Comparison of ENCODE assay signal across 1 cellular context in the genomic region with DNA sequence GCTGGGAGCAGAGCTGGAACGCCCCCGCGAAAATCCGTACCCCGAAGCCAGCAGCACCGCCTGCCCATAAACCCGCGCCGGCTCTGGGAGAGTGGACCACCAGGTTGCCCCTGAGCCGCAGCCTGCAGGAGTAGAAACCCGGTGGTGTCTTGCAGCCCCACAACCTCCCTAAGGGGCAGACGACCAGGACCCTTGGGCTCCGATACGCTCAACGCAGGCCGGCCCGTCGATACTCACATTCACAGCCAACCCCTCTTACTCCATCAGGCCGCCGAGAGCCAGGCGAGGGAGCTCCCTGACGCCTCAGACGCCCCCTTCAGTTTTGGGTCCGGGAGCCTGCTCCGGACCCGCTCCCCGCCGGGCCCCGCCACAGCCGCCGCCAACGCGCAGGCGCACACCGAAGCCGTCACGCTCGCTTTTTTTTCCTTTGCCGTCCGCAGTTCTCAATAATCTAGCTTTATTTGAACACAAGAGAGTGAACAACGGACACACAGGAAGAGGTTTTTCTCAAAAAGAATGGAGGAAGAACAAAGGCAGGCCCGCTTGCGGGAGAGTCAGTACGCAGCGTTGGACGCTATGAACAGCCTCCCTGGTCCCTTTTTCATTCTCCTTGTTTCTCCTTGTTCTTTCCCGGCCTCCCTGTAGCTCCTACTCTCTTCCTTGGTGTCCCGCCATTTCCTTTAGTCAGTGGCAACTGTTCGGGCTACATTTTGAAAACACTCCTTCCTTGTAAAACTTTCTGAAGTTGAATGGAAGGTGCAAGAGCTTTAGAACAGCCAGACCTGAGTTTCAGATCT.
TF ChIP-seq lines count a peak whose summit lies in the region.

Gene ZNF106, minus strand, starts transcription at position 399 of the 797 bp plus-strand sequence. CDS start 18,852 bp downstream, outside the sequence.

TF ChIP-seq in IMR-90, 13 proteins besides CTCF, POLR2A, EP300 and RAD21 (continued from another document):
- peak; percentile 78; the same call in 1 of the 2 replicates for TF ChIP-seq MAZ (IDR thresholded peaks at IDR 0.05; ENCODE audit: borderline replicate concordance, low read depth, low read length)
- TF ChIP-seq CHD1 (IDR thresholded peaks at IDR 0.05; ENCODE audit: low read depth, low read length): no peak; the same call in 1 of the 2 replicates
- TF ChIP-seq FOS (IDR thresholded peaks at IDR 0.05; ENCODE audit: low read depth, low read length): peak; percentile 46; the same call in 1 of the 2 replicates
TF ChIP-seq in IMR-90: peak in this region for 3.
